Comparison of ENCODE assay signal across 10 cellular contexts in genomic region chr12:6089041-6089823, GRCh38. TPM values are rescaled to one million over a fixed set of nuclear protein-coding genes. Genes with fewer than 3 reads are reported as not detected.
A peak's percentile ranks its signal among the peaks of the same experiment; 100 is the strongest.
DNase-seq lines count a peak whose midpoint lies in the region; ATAC-seq and TF ChIP-seq lines count a peak whose summit lies in the region.
"Had no signal": no experiment of that assay in that cellular context is flagged by ENCODE, and none has a peak within 500 bp of the region (broad histone marks: within the 10 kb centered on the region; RNA-seq: fewer than 3 reads in every experiment).

No MANE protein-coding gene starts in this region.

- H2AK5ac ChIP-seq in neuronal stem cell (ENCODE audit: low read depth, low read length) = no peak overlapping the region

- BruUV-seq in mammary epithelial cell (replicated peaks; lab: Mats Ljungman, UMichigan) = no TSS peak

- peaks cover 29% of the 10 kb centered on the region for H3F3A ChIP-seq in GM23248 (ENCODE audit: insufficient read depth)

- H2BK12ac ChIP-seq in neuronal stem cell (ENCODE audit: low read length) = no peak overlapping the region

- H4K8ac ChIP-seq in neuronal stem cell (ENCODE audit: low read depth, low read length) = no peak overlapping the region

- no peak overlapping the region for H3K14ac ChIP-seq in neuronal stem cell (ENCODE audit: low read length)

- H3K79me2 ChIP-seq in GM23248 (ENCODE audit: insufficient read depth) (no peaks in the 10 kb centered on the region), mammary epithelial cell (ENCODE audit: insufficient read depth, low read length) (no peaks in the 10 kb centered on the region)

- CTCF ChIA-PET in mammary epithelial cell (lab: Charles Lee; ENCODE audit: low non-redundant PET) = no interaction called here

- H4K20me1 ChIP-seq in GM23248 (ENCODE audit: insufficient read depth) = no peaks in the 10 kb centered on the region
- no peaks in the 10 kb centered on the region for H4K20me1 ChIP-seq in mammary epithelial cell (ENCODE audit: insufficient read depth, low read length)

- in situ Hi-C loops in GM23248 (cut with MboI) = no loop called here
- in situ Hi-C loops in mammary epithelial cell (cut with MboI; ENCODE audit: low sequenced_read_pairs in 2 of 2) = no loop called here

- H3K79me1 ChIP-seq in neuronal stem cell (ENCODE audit: low read depth, low read length) = no peaks in the 10 kb centered on the region

- peak overlapping the region; percentile 33 for H3K27ac ChIP-seq in GM23248
- H3K27ac ChIP-seq in mammary epithelial cell (ENCODE audit: insufficient read depth, low read depth, low read length) = no peak overlapping the region
- H3K27ac ChIP-seq in neuronal stem cell (replicated peaks; ENCODE audit: low read length) = no peak overlapping the region
- no peak overlapping the region for H3K27ac ChIP-seq in aorta (ENCODE audit: low read depth in 1 of 2, low read length in 2 of 2)
- H3K27ac ChIP-seq in effector memory CD4-positive, alpha-beta T cell (ENCODE audit: insufficient read depth, low read length, poor library complexity, severe bottlenecking) = no peak overlapping the region

- H3K9ac ChIP-seq in GM23248 (peak overlapping the region; percentile 16; the same call in 1 of the 2 replicates), mammary epithelial cell (ENCODE audit: insufficient read depth, low read length) (no peak overlapping the region), neuronal stem cell (ENCODE audit: low read depth, low read length, poor library complexity) (no peak overlapping the region)

- no peak overlapping the region for H2BK120ac ChIP-seq in neuronal stem cell (ENCODE audit: low read depth, low read length)

- H2BK5ac ChIP-seq in neuronal stem cell (ENCODE audit: low read length) = no peak overlapping the region

- no peak overlapping the region for H4K91ac ChIP-seq in neuronal stem cell (ENCODE audit: low read depth, low read length, poor library complexity)

- no peak for ATAC-seq in aorta (ENCODE audit: low FRiP score)

- H3K9me3 ChIP-seq in GM23248 (ENCODE audit: low read depth) (no peaks in the 10 kb centered on the region), mammary epithelial cell (replicated peaks; ENCODE audit: insufficient read depth, low read length) (no peaks in the 10 kb centered on the region), neuronal stem cell (replicated peaks in 1 of 2; ENCODE audit: control insufficient read depth in 2 of 2, insufficient read depth in 1 of 2, low read depth in 1 of 2, low read length in 2 of 2) (no peaks in the 10 kb centered on the region), aorta (ENCODE audit: control insufficient read depth, low read length) (no peaks in the 10 kb centered on the region)
- H3K9me3 ChIP-seq in effector memory CD4-positive, alpha-beta T cell (ENCODE audit: control insufficient read depth, low read length) = no peaks in the 10 kb centered on the region

- peaks cover 21% of the 10 kb centered on the region for H3K4me1 Mint-ChIP-seq in endothelial cell (ENCODE audit: unreplicated experiment)

- H3K18ac ChIP-seq in neuronal stem cell (ENCODE audit: low read length) = no peak overlapping the region

- H3K36me3 ChIP-seq in GM23248 (ENCODE audit: low read depth) (no peaks in the 10 kb centered on the region), mammary epithelial cell (ENCODE audit: insufficient read depth, low read length) (no peaks in the 10 kb centered on the region), neuronal stem cell (replicated peaks in 1 of 2; ENCODE audit: control insufficient read depth in 2 of 2, insufficient read depth in 2 of 2, low read length in 2 of 2) (no peaks in the 10 kb centered on the region), aorta (ENCODE audit: control insufficient read depth in 1 of 2, insufficient read depth in 2 of 2, low read length in 1 of 2) (no peaks in the 10 kb centered on the region)
- H3K36me3 ChIP-seq in effector memory CD4-positive, alpha-beta T cell (ENCODE audit: control insufficient read depth, insufficient read depth, low read length) = no peaks in the 10 kb centered on the region

- H3K4me2 ChIP-seq in GM23248 (ENCODE audit: unreplicated experiment) (peak overlapping the region; percentile 10), mammary epithelial cell (ENCODE audit: insufficient read depth, low read depth, low read length) (peak overlapping the region; percentile 18), neuronal stem cell (ENCODE audit: insufficient read depth, low read length, poor library complexity, severe bottlenecking) (no peak overlapping the region)

- no peaks in the 10 kb centered on the region for H3K9me2 ChIP-seq in GM23248 (ENCODE audit: insufficient read depth)

- H3K4me3 Mint-ChIP-seq in endothelial cell (ENCODE audit: unreplicated experiment) = no peak overlapping the region

- intact Hi-C loops in mammary epithelial cell (cut with micrococcal nuclease) = no loop called here
- intact Hi-C loops in aorta (cut with DNase I) = no loop called here

- no peaks in the 10 kb centered on the region for H3K9me3 Mint-ChIP-seq in endothelial cell (ENCODE audit: unreplicated experiment)

- peaks cover 16% of the 10 kb centered on the region for H3K36me3 Mint-ChIP-seq in endothelial cell (ENCODE audit: low read depth, unreplicated experiment)

- H3K23ac ChIP-seq in neuronal stem cell (ENCODE audit: low read depth, low read length, poor library complexity) = no peak overlapping the region

- no peak for TF ChIP-seq CTCF in mammary epithelial cell (conservative IDR thresholded peaks at IDR 0.05 in 1 of 2, IDR thresholded peaks at IDR 0.05 in 1 of 2; ENCODE audit: extremely low read depth in 1 of 2, insufficient read depth in 1 of 2, low read depth in 1 of 2, low read length in 2 of 2)
- no peak for TF ChIP-seq CTCF in endothelial cell (IDR thresholded peaks at IDR 0.05; ENCODE audit: unreplicated experiment)

- 36 to 37% methylated on average over 15 of the region's 15 CpGs for WGBS in GM23248 (ENCODE audit: low coverage in 1 of 2, low lambda C conversion rate in 2 of 2, missing lambda C conversion rate in 2 of 2), 2 experiments
- WGBS in mammary epithelial cell (ENCODE audit: low coverage, missing lambda C conversion rate) = 19% methylated on average over 14 of the region's 15 CpGs
- no CpG with 5 or more reads among the region's 15 CpGs for WGBS in neuronal stem cell (ENCODE audit: extremely low coverage in 2 of 2, insufficient read length in 2 of 2, insufficient replicate concordance in 1 of 2), 2 donors
- WGBS in aorta, 2 donors = 53 to 55% methylated on average over 15 of the region's 15 CpGs

- peaks cover 42% of the 10 kb centered on the region for H3K4me1 ChIP-seq in GM23248 (ENCODE audit: insufficient read depth)
- peaks cover 49% of the 10 kb centered on the region for H3K4me1 ChIP-seq in mammary epithelial cell (ENCODE audit: insufficient read depth, low read length)
- peaks cover 17 to 23% of the 10 kb centered on the region in 2 donors for H3K4me1 ChIP-seq in neuronal stem cell (ENCODE audit: control insufficient read depth in 2 of 2, insufficient read depth in 1 of 2, low read depth in 1 of 2, low read length in 2 of 2)
- H3K4me1 ChIP-seq in aorta (ENCODE audit: control insufficient read depth in 1 of 2, insufficient read depth in 2 of 2, low read length in 2 of 2) = peaks cover 6 to 14% of the 10 kb centered on the region in 2 donors
- no peaks in the 10 kb centered on the region for H3K4me1 ChIP-seq in effector memory CD4-positive, alpha-beta T cell (ENCODE audit: control insufficient read depth, insufficient read depth, low read length, poor library complexity, severe bottlenecking)

- H3K4me3 ChIP-seq in GM23248 (no peak overlapping the region), mammary epithelial cell (replicated peaks in 1 of 3; ENCODE audit: insufficient read depth in 1 of 3, low read depth in 2 of 3, low read length in 3 of 3) (no peak overlapping the region), neuronal stem cell (ENCODE audit: low read length in 2 of 2) (no peak overlapping the region), aorta (ENCODE audit: low read length in 2 of 2) (no peak overlapping the region)
- H3K4me3 ChIP-seq in effector memory CD4-positive, alpha-beta T cell (ENCODE audit: insufficient read depth, low read depth, low read length, poor library complexity, severe bottlenecking) = no peak overlapping the region

- peaks cover 4% of the 10 kb centered on the region for H3K27me3 Mint-ChIP-seq in endothelial cell (ENCODE audit: unreplicated experiment)

- DNase-seq in GM23248 (peak; percentile 84), NCI-H2029 treated with DMSO at 0.1 percent for 48 hours (lab: John Stamatoyannopoulos, UW) (peak; percentile 99), mammary epithelial cell (peak; percentile 91), neuronal stem cell (ENCODE audit: low spot score) (no peak), SHP77 treated with DMSO at 0.1 percent for 48 hours (lab: John Stamatoyannopoulos, UW) (no peak), aorta (no peak), endothelial cell (ENCODE audit: low spot score) (no peak)
- DNase-seq in effector memory CD4-positive, alpha-beta T cell = no peak
- DNase-seq: activated effector memory CD4-positive, alpha-beta T cell treated with anti-CD3 and anti-CD28 coated beads, Interleukin-2, amount 50 U/mL, for 16 hours; hypothalamus had no signal

- H3K4ac ChIP-seq in neuronal stem cell (ENCODE audit: low read length) = no peak overlapping the region

- H2AFZ ChIP-seq in GM23248 (no peak overlapping the region), mammary epithelial cell (ENCODE audit: low read depth, low read length) (peak overlapping the region; percentile 54), neuronal stem cell (ENCODE audit: low read length) (peak overlapping the region; percentile 48)

- dilution Hi-C loops in mammary epithelial cell (cut with HindIII; ENCODE audit: low sequenced_read_pairs) = no loop called here

- H3K27me3 ChIP-seq in GM23248 (replicated peaks; ENCODE audit: insufficient read depth) = no peaks in the 10 kb centered on the region
- H3K27me3 ChIP-seq in mammary epithelial cell (ENCODE audit: insufficient read depth, low read length) = no peaks in the 10 kb centered on the region
- no peaks in the 10 kb centered on the region for H3K27me3 ChIP-seq in neuronal stem cell (ENCODE audit: control insufficient read depth in 3 of 3, insufficient read depth in 3 of 3, low read depth in 1 of 3, low read length in 3 of 3)
- no peaks in the 10 kb centered on the region for H3K27me3 ChIP-seq in aorta (ENCODE audit: control insufficient read depth in 1 of 2, insufficient read depth in 2 of 2, low read length in 1 of 2)
- no peaks in the 10 kb centered on the region for H3K27me3 ChIP-seq in effector memory CD4-positive, alpha-beta T cell (replicated peaks; ENCODE audit: control insufficient read depth, insufficient read depth, low read length, poor library complexity, severe bottlenecking)

- no peak overlapping the region for H3K27ac Mint-ChIP-seq in endothelial cell (ENCODE audit: unreplicated experiment)

- no peak overlapping the region for H2BK15ac ChIP-seq in neuronal stem cell (ENCODE audit: low read length)

RNA-seq across cellular contexts. Expression of gene VWF, which starts 35.2 kb away (rescaled TPM):
- total RNA-seq in GM23248 (2014; rRNA removed; shearing (Covaris generic)) = not detected in 2 replicates
- polyA plus RNA-seq in GM23248 (2016; fragmentation: Nextera tagmentation; extraction: Ambion mirVana) = 0.03 and 0.14 TPM in 2 replicates
- under 1 TPM; under 0.01 to 0.49 TPM for total RNA-seq in mammary epithelial cell
- 0.07 TPM for polyA plus RNA-seq in mammary epithelial cell
- 1.1 TPM for polyA minus RNA-seq in mammary epithelial cell
- 0.24 TPM for polyA plus RNA-seq in neuronal stem cell (2013, experiment 1 of 2)
- polyA plus RNA-seq in neuronal stem cell (2013, experiment 2 of 2) = 0.25 TPM
- total RNA-seq in aorta = 100 to 1,000 TPM; 490 to 619 TPM
- 10 to 100 TPM in 1 of 2 donors, 1 to 10 TPM in 1; 1.3 to 37.3 TPM for polyA plus RNA-seq in aorta
- 56.0 TPM for total RNA-seq in endothelial cell (ENCODE audit: unreplicated experiment)

Comparison
In these comparisons a context has a peak if more than half of its experiments do, and no peak if none do; other contexts are left out.
1. DNase-seq: peak in GM23248 (single experiment), NCI-H2029 treated with DMSO at 0.1 percent for 48 hours (single experiment) and mammary epithelial cell (single experiment); none in neuronal stem cell (single experiment), SHP77 treated with DMSO at 0.1 percent for 48 hours (single experiment), aorta (0 of 2), endothelial cell (single experiment) and effector memory CD4-positive, alpha-beta T cell (0 of 3).
2. RNA of gene VWF, which starts 35.2 kb away (total RNA-seq): 490 to 619 TPM in aorta and 56.0 TPM in endothelial cell (single experiment); under 0.01 to 0.49 TPM in mammary epithelial cell and not detected in GM23248; every median in the first group is over 10 times any median in the second.